1 cellular context compared by ENCODE assay signal in the genomic region with DNA sequence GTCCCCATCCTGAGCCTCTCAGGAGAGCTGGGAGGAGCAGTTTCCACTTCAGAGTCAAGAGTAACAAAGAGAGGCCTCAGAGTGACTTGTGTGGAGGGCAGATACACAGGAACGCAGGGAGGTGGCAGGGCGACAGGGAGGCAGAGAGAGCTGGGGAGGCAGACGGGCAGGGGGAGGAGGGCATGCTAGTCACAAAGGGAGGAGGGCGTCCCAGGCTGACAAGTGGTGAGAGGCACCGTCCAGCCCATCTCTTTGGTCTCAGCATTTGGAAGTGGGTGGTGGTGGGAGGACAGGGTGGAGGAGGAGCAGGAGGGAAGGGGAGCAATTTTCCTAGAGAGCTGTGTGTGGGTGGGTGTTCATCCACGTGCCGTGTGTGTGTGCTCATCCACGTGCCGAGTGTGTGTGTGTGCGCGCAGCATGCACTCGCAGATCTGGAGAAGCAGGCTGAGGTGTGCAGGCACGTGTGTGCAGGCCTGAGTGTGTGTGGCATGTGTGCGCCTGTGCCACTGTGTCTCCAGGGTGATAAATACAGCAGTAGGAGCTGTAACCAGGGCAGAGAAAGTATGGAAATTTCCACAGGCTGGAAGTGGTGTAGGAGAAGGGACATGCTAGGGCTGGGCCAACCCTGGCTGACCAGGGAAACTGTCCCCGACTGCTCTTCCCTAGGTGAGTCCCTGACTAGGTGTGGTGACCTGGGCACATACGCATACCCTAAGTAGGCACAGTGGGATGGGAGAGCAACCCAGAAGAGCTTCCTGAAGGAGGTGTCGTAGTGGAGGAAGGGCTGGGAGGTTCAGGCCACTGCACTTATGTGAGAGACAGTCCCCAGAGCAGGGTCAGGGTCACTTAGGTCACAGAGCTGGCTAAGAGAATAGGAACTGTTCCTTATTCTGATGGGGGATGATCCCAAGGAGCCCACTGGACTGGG.
TF ChIP-seq lines count a peak whose summit lies in the region.

No MANE protein-coding gene starts in this region.

TF ChIP-seq in IMR-90, 13 proteins besides CTCF, POLR2A, EP300 and RAD21:
- peak; percentile 61; the same call in 1 of the 2 replicates for TF ChIP-seq BHLHE40 (IDR thresholded peaks at IDR 0.05; ENCODE audit: low read depth, low read length)
- TF ChIP-seq NFE2L2 (IDR thresholded peaks at IDR 0.05; ENCODE audit: low read depth, low read length): no peak
